8 cellular contexts compared by ENCODE assay signal in the genomic region with DNA sequence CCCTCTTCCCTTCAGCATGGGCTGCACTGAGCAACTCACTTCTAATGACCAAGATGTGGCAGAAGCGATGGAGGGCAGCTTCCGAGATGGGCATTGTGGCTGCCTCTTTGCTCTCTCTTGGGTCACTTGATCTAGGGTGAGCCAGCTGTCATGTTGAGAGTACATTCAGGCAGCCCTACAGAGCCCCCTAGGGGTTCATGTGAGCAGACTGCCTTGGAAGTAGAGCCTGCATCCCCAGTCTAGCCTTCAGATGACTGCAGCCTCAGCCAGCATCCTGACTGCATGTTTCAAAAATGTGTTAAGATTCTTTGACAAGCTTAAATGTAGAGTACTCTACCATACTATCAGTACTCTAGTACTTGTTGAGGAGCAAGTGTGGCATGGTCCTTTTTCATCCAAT.
DNase-seq lines count a peak whose midpoint lies in the region.

No MANE protein-coding gene starts in this region.

- in situ Hi-C loops in KBM-7 (cut with MboI; ENCODE audit: low pct_unique_long_range_greater_than_20kb, low sequenced_read_pairs) = no loop called here

- DNase-seq in NCI-H1694 treated with DMSO at 0.1 percent for 48 hours (lab: John Stamatoyannopoulos, UW) = peak; percentile 7
- no peak for DNase-seq in NCI-H1694 (lab: John Stamatoyannopoulos, UW)
- peak; percentile 49 for DNase-seq in KBM-7
- peak; percentile 47 to 57 for DNase-seq in activated T-cell treated with anti-CD3 and anti-CD28 coated beads, Interleukin-2, amount 50 U/mL, for 48 hours
- peak; percentile 24 for DNase-seq in myocyte (ENCODE audit: low read depth)
- DNase-seq in activated effector memory CD4-positive, alpha-beta T cell treated with anti-CD3 and anti-CD28 coated beads, Interleukin-2, amount 50 U/mL, for 16 hours = no peak
- no peak for DNase-seq in GF-D8 (lab: John Stamatoyannopoulos, UW)
- no peak for DNase-seq in middle frontal gyrus (ENCODE audit: extremely low spot score, low spot score)

Comparison
In these comparisons a context has a peak if more than half of its experiments do, and no peak if none do; other contexts are left out.
1. DNase-seq: peak in NCI-H1694 treated with DMSO at 0.1 percent for 48 hours (single experiment), KBM-7 (single experiment), activated T-cell treated with anti-CD3 and anti-CD28 coated beads, Interleukin-2, amount 50 U/mL, for 48 hours (2 of 2) and myocyte (single experiment); none in NCI-H1694 (single experiment), activated effector memory CD4-positive, alpha-beta T cell treated with anti-CD3 and anti-CD28 coated beads, Interleukin-2, amount 50 U/mL, for 16 hours (single experiment), GF-D8 (single experiment) and middle frontal gyrus (single experiment).